In the genomic region with DNA sequence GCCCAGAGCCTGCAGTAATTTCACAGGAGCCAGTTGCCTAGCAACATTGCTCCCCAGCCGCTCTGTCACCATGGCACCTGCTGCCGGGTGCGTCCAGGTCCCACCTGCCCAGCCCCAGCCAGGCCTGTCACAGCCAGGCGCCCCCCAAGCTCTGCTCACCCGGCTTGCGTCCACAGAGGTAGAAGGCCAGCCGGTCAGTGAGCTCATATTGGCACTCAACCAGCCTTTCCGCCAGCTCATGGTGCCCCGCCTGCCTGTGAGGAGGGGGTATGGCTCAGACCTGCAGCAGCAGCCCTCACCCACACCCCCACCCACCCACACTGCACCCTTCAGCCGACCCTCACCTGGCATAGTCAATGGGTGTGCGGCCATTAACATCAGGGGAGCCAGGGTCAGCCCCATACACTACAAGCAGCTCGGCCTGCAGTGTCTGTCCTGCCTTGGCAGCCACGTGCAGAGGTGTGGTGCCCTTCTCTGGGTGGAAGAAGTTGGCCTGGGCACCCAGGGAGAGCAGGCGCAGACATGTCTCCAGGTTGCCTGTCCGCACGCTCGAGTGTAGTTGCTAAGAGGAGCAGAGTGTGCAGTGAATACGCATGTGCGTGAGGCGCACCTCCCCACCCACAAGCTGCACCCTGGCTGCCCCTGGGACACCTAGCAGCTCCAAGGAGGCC, we compare ENCODE assay signal across 15 cellular contexts. TPM values are rescaled to one million over a fixed set of nuclear protein-coding genes. Genes with fewer than 3 reads are reported as not detected.
A peak's percentile ranks its signal among the peaks of the same experiment; 100 is the strongest.
DNase-seq lines count a peak whose midpoint lies in the region; ATAC-seq, FAIRE-seq and TF ChIP-seq lines count a peak whose summit lies in the region.
"Had no signal": no experiment of that assay in that cellular context is flagged by ENCODE, and none has a peak within 500 bp of the region (broad histone marks: within the 10 kb centered on the region; RNA-seq: fewer than 3 reads in every experiment).

No MANE protein-coding gene starts in this region.

- intact Hi-C loops in right cardiac atrium (cut with DNase I) (no loop called here), left ventricle myocardium superior (cut with micrococcal nuclease) (no loop called here), vagina (cut with DNase I) (loop anchor here (5.0 to 10.0 kb wide), 2 partner anchors 36 to 353 kb away; a partner anchor contains a TSS)

- no peak overlapping the region for H3K14ac ChIP-seq in H1 (ENCODE audit: insufficient read length)

- peaks cover 3 to 21% of the 10 kb centered on the region in 2 experiments for H4K20me1 ChIP-seq in H1 (replicated peaks in 1 of 2; ENCODE audit: control insufficient read depth in 1 of 2, insufficient read depth in 2 of 2, low read length in 2 of 2)

- peaks cover 0 to 2% of the 10 kb centered on the region in 2 donors for H3K27me3 Mint-ChIP-seq in CD8-positive, alpha-beta memory T cell
- H3K27me3 Mint-ChIP-seq: T-cell had no signal

- H3K56ac ChIP-seq in H1 (replicated peaks; ENCODE audit: insufficient read length, low read depth, low read length): no peak overlapping the region

- H4K5ac ChIP-seq in H1 (ENCODE audit: insufficient read length, low read depth, low read length): no peak overlapping the region

- no peak overlapping the region for H4K91ac ChIP-seq in H1 (replicated peaks; ENCODE audit: insufficient read length, low read length)

- TF ChIP-seq CTCF in H1 (IDR thresholded peaks at IDR 0.05; ENCODE audit: control extremely low read depth in 1 of 3, insufficient read depth in 1 of 3, low read depth in 1 of 3, low read length in 3 of 3) (no peak), vagina (IDR thresholded peaks at IDR 0.05) (no peak)

- no peak overlapping the region for H3K23ac ChIP-seq in H1 (ENCODE audit: insufficient read length)

- CTCF ChIA-PET in H1 (lab: Charles Lee; ENCODE audit: partially characterized antibody): interaction anchor here (1.0 to 15.3 kb wide), 12 partner anchors 10 to 512 kb away, joined by 3 to 193 read pairs (median 5); a partner anchor contains a TSS
- CTCF ChIA-PET in CD8-positive, alpha-beta memory T cell (lab: Charles Lee): interaction anchor here (1.0 to 26.2 kb wide), 9 partner anchors 12 to 349 kb away, joined by 3 to 436 read pairs (median 7); a partner anchor contains a TSS

- no peaks in the 10 kb centered on the region for H3K9me3 Mint-ChIP-seq in CD8-positive, alpha-beta memory T cell
- H3K9me3 Mint-ChIP-seq: nephron, T-cell had no signal

- ATAC-seq in right cardiac atrium (no peak), left ventricle myocardium superior (no peak)
- ATAC-seq: gastrocnemius medialis, left colon, T-cell had no signal

- H3K79me2 ChIP-seq in H1 (ENCODE audit: control insufficient read depth in 1 of 2, insufficient read depth in 2 of 2, low read length in 2 of 2): peaks cover 0 to 20% of the 10 kb centered on the region in 2 experiments; a peak in 2 of 4 replicates

- no peak for TF ChIP-seq POLR2A in H1 (IDR thresholded peaks at IDR 0.05; ENCODE audit: control extremely low read depth in 1 of 2, low read depth in 2 of 2, low read length in 2 of 2)
- no peak for TF ChIP-seq POLR2A in vagina (IDR thresholded peaks at IDR 0.05)
- no peak for TF ChIP-seq POLR2A in erythroblast (IDR thresholded peaks at IDR 0.05; ENCODE audit: low read length)

- no peaks in the 10 kb centered on the region for H3K23me2 ChIP-seq in H1 (ENCODE audit: low read depth, low read length)

- 0 out of 2 replicates have a peak overlapping the region, but pooled peaks have one; percentile 16 for H2BK5ac ChIP-seq in H1 (ENCODE audit: low read depth, low read length)

- POLR2A ChIA-PET in H1 (lab: Charles Lee; ENCODE audit: partially characterized antibody): interaction anchor here (1.2 to 5.1 kb wide), 3 partner anchors 8 to 14 kb away, joined by 3 to 19 read pairs (median 4); a partner anchor contains a TSS
- POLR2A ChIA-PET in CD8-positive, alpha-beta memory T cell (lab: Charles Lee): interaction anchor here (1.2 to 2.5 kb wide), 2 partner anchors 10 to 35 kb away, joined by 6 to 10 read pairs; no protein-coding TSS in a partner anchor

- DNase-seq in right cardiac atrium (peak in 2 of 3 donors; percentile 53 to 58), left ventricle myocardium superior (no peak), H1 (ENCODE audit: low read depth in 1 of 2, low spot score in 2 of 2) (no peak), vagina (ENCODE audit: extremely low spot score in 2 of 2) (no peak), erythroblast (lab: John Stamatoyannopoulos, UW) (no peak)
- DNase-seq in CD8-positive, alpha-beta memory T cell: no peak
- DNase-seq: activated CD4-positive, alpha-beta T cell treated with anti-CD3 and anti-CD28 coated beads, Interleukin-2, amount 50 U/mL, for 48 hours; activated naive CD4-positive, alpha-beta T cell treated with anti-CD3 and anti-CD28 coated beads, Interleukin-2, amount 50 U/mL, for 16 hours; NCI-H1092 treated with DMSO at 0.1 percent for 48 hours; stimulated activated CD8-positive, alpha-beta memory T cell treated with anti-CD3 and anti-CD28 coated beads, Interleukin-4, amount 100 ng/mL, for 48 hours; T-cell had no signal

- H3K36me3 ChIP-seq in H1 (ENCODE audit: control insufficient read depth in 2 of 4, insufficient read depth in 4 of 4, low read length in 3 of 4) (peaks cover 4 to 15% (median 8%) of the 10 kb centered on the region in 4 experiments; a peak in 6 of 8 replicates), vagina (peaks cover 0 to 11% of the 10 kb centered on the region in 2 donors)
- H3K36me3 ChIP-seq in CD8-positive, alpha-beta memory T cell (ENCODE audit: insufficient read depth, low read length): peaks cover 3% of the 10 kb centered on the region

- H2AFZ ChIP-seq in H1 (ENCODE audit: low read length): no peak overlapping the region

- no peak for TF ChIP-seq RAD21 in H1 (IDR thresholded peaks at IDR 0.05 in 1 of 2, conservative IDR thresholded peaks at IDR 0.05 in 1 of 2; ENCODE audit: low read depth in 2 of 2, low read length in 2 of 2)

- no peak for TF ChIP-seq EP300 in H1 (IDR thresholded peaks at IDR 0.05; ENCODE audit: borderline replicate concordance in 1 of 2, low read depth in 2 of 2, low read length in 2 of 2)

- peaks cover 12% of the 10 kb centered on the region for H3K79me1 ChIP-seq in H1 (ENCODE audit: low read depth, low read length)

- H3K36me3 Mint-ChIP-seq in CD8-positive, alpha-beta memory T cell: peaks cover 0 to 56% (median 4%) of the 10 kb centered on the region in 3 donors

- no peak overlapping the region for H2BK12ac ChIP-seq in H1 (ENCODE audit: low read depth, low read length)

- H3K9me3 ChIP-seq in right cardiac atrium (ENCODE audit: control insufficient read depth, low read length) (no peaks in the 10 kb centered on the region), H1 (ENCODE audit: insufficient read depth in 2 of 2, low read depth in 1 of 2, low read length in 1 of 2) (no peaks in the 10 kb centered on the region), vagina (no peaks in the 10 kb centered on the region)
- no peaks in the 10 kb centered on the region for H3K9me3 ChIP-seq in CD8-positive, alpha-beta memory T cell (ENCODE audit: low read length)
- H3K9me3 ChIP-seq: gastrocnemius medialis had no signal

- H2AK5ac ChIP-seq in H1 (ENCODE audit: low read depth, low read length): no peak overlapping the region

- 89% methylated on average over 20 of the region's 20 CpGs for WGBS in right cardiac atrium
- WGBS in H1 (ENCODE audit: extremely low coverage in 1 of 2, insufficient coverage in 1 of 2, insufficient read length in 1 of 2, insufficient replicate concordance in 2 of 2, low coverage in 1 of 2, low lambda C conversion rate in 2 of 2, missing lambda C conversion rate in 1 of 2), 2 experiments: 95% methylated on average over 18 of the region's 20 CpGs; no CpG with 5 or more reads in 1 of the 2 experiments

- H3K18ac ChIP-seq in H1 (ENCODE audit: extremely low read depth, low read length): no peak overlapping the region

- H3K4me2 ChIP-seq in H1 (ENCODE audit: insufficient read depth in 1 of 2, low read depth in 2 of 2, low read length in 2 of 2): no peak overlapping the region

- H3K27me3 ChIP-seq in right cardiac atrium (ENCODE audit: control insufficient read depth, insufficient read depth) (no peaks in the 10 kb centered on the region), H1 (replicated peaks in 1 of 4; ENCODE audit: control insufficient read depth in 3 of 4, extremely low read depth in 1 of 4, insufficient read depth in 3 of 4, low read length in 3 of 4) (no peaks in the 10 kb centered on the region), vagina (no peaks in the 10 kb centered on the region)
- H3K27me3 ChIP-seq in CD8-positive, alpha-beta memory T cell (ENCODE audit: insufficient read depth, low read length, poor library complexity, severe bottlenecking): no peaks in the 10 kb centered on the region
- H3K27me3 ChIP-seq: gastrocnemius medialis had no signal

- no peak overlapping the region for H3K27ac ChIP-seq in right cardiac atrium (ENCODE audit: low read length)
- no peak overlapping the region for H3K27ac ChIP-seq in H1 (ENCODE audit: low read depth, low read length)
- H3K27ac ChIP-seq in vagina: peak overlapping the region; percentile 19
- no peak overlapping the region for H3K27ac ChIP-seq in CD8-positive, alpha-beta memory T cell (ENCODE audit: low read depth, low read length)
- H3K27ac ChIP-seq: coronary artery had no signal

- no peak overlapping the region for H2BK20ac ChIP-seq in H1 (ENCODE audit: low read length)

- peaks cover 31 to 39% (median 33%) of the 10 kb centered on the region in 3 donors for H3K4me1 Mint-ChIP-seq in CD8-positive, alpha-beta memory T cell

- no peak for FAIRE-seq in H1 (lab: Jason Lieb, UNC)

- no peak overlapping the region for H3K27ac Mint-ChIP-seq in CD8-positive, alpha-beta memory T cell
- H3K27ac Mint-ChIP-seq: nephron had no signal

- H3K4me1 ChIP-seq in right cardiac atrium (ENCODE audit: control insufficient read depth, insufficient read depth, low read length) (peaks cover 11% of the 10 kb centered on the region), H1 (replicated peaks in 1 of 4; ENCODE audit: control insufficient read depth in 3 of 4, insufficient read depth in 4 of 4, low read length in 3 of 4) (peaks cover 7 to 16% (median 11%) of the 10 kb centered on the region in 4 experiments; a peak in 6 of 7 replicates), vagina (peaks cover 64% of the 10 kb centered on the region)
- H3K4me1 ChIP-seq in CD8-positive, alpha-beta memory T cell (ENCODE audit: insufficient read depth, low read length): peaks cover 33% of the 10 kb centered on the region

- no peak overlapping the region for H3K4me3 ChIP-seq in right cardiac atrium (ENCODE audit: low read length)
- H3K4me3 ChIP-seq in H1 (ENCODE audit: extremely low read depth in 1 of 4, insufficient read depth in 2 of 4, low read depth in 3 of 4, low read length in 4 of 4): no peak overlapping the region
- no peak overlapping the region for H3K4me3 ChIP-seq in vagina
- H3K4me3 ChIP-seq in CD8-positive, alpha-beta memory T cell (ENCODE audit: low read length): no peak overlapping the region
- H3K4me3 ChIP-seq: coronary artery, gastrocnemius medialis had no signal

- H4K8ac ChIP-seq in H1 (ENCODE audit: extremely low read depth, insufficient read depth, low read length): no peak overlapping the region

- no peak overlapping the region for H2BK15ac ChIP-seq in H1 (ENCODE audit: low read length)

- no peak overlapping the region for H3K4me3 Mint-ChIP-seq in CD8-positive, alpha-beta memory T cell
- H3K4me3 Mint-ChIP-seq: nephron, T-cell had no signal

- H3K4ac ChIP-seq in H1 (replicated peaks; ENCODE audit: insufficient read length, low read depth, low read length): no peak overlapping the region

- no peak overlapping the region for H2BK120ac ChIP-seq in H1 (replicated peaks; ENCODE audit: low read depth, low read length)

- H3K9ac ChIP-seq in H1 (replicated peaks in 1 of 4; ENCODE audit: extremely low read depth in 1 of 4, low read depth in 3 of 4, low read length in 3 of 4): no peak overlapping the region

RNA-seq across cellular contexts. Expression of a gene that starts 7.7 kb away (rescaled TPM):
- total RNA-seq in right cardiac atrium (10 to 100 TPM; 31.4 to 37.8 (median 34.8) TPM), left ventricle myocardium superior (31.5 TPM), vagina (39.8 TPM)
- polyA plus RNA-seq in right cardiac atrium (25.5 TPM), H1 (2011; rRNA removed) (63.0 and 80.7 TPM in 2 replicates)
- total RNA-seq in H1 (2021; fragmentation: NEBNext Ultra II Directional; extraction: Animal tissue kit (Norgen Biotek cat#: 25700)): 60.6 and 62.4 TPM in 2 replicates
- 43.3 TPM for polyA plus RNA-seq in H1 (2011; cell fraction: cytosol; rRNA removed)
- 93.3 TPM for polyA plus RNA-seq in H1 (2011; cell fraction: nucleus; rRNA removed)
- polyA plus RNA-seq in H1 (2012, experiment 1 of 2): 36.7 to 55.7 TPM (median 48.9 TPM) in 4 replicates
- polyA plus RNA-seq in H1 (2012, experiment 2 of 2): 54.3 TPM
- polyA plus RNA-seq in H1 (2013, experiment 1 of 2): 45.0 TPM
- 45.5 TPM for polyA plus RNA-seq in H1 (2013, experiment 2 of 2)
- polyA minus RNA-seq in H1 (2011; rRNA and poly(A)+ RNA removed): 45.9 and 62.5 TPM in 2 replicates
- polyA minus RNA-seq in H1 (2011; cell fraction: cytosol; rRNA and poly(A)+ RNA removed): 42.9 TPM
- 55.6 TPM for polyA minus RNA-seq in H1 (2011; cell fraction: nucleus; rRNA and poly(A)+ RNA removed)
- total RNA-seq in CD8-positive, alpha-beta memory T cell: 10 to 100 TPM; 69.7 to 69.8 TPM
- 25.7 TPM for polyA plus RNA-seq in CD8-positive, alpha-beta memory T cell

RNA-seq across cellular contexts. Expression of a gene that starts 11.2 kb away (rescaled TPM):
- total RNA-seq in right cardiac atrium (10 to 100 TPM in 1 of 4 donors, 1 to 10 TPM in 3; 5.4 to 11.0 (median 7.4) TPM), left ventricle myocardium superior (8.3 TPM), vagina (7.9 TPM)
- polyA plus RNA-seq in right cardiac atrium (5.0 TPM), H1 (2011; rRNA removed) (16.4 and 30.3 TPM in 2 replicates)
- total RNA-seq in H1 (2021; fragmentation: NEBNext Ultra II Directional; extraction: Animal tissue kit (Norgen Biotek cat#: 25700)): 41.0 and 48.5 TPM in 2 replicates
- polyA plus RNA-seq in H1 (2011; cell fraction: cytosol; rRNA removed): 17.6 TPM
- polyA plus RNA-seq in H1 (2011; cell fraction: nucleus; rRNA removed): 167 TPM
- 25.6 to 40.3 TPM (median 33.5 TPM) in 4 replicates for polyA plus RNA-seq in H1 (2012, experiment 1 of 2)
- 22.3 TPM for polyA plus RNA-seq in H1 (2012, experiment 2 of 2)
- polyA plus RNA-seq in H1 (2013, experiment 1 of 2): 21.9 TPM
- 20.2 TPM for polyA plus RNA-seq in H1 (2013, experiment 2 of 2)
- polyA minus RNA-seq in H1 (2011; rRNA and poly(A)+ RNA removed): 7.7 and 13.1 TPM in 2 replicates
- 22.4 TPM for polyA minus RNA-seq in H1 (2011; cell fraction: cytosol; rRNA and poly(A)+ RNA removed)
- polyA minus RNA-seq in H1 (2011; cell fraction: nucleus; rRNA and poly(A)+ RNA removed): 33.4 TPM
- total RNA-seq in CD8-positive, alpha-beta memory T cell: 10 to 100 TPM; 20.8 to 21.8 TPM
- 0.35 TPM for polyA plus RNA-seq in CD8-positive, alpha-beta memory T cell

RNA-seq across cellular contexts. Expression of a gene that starts 13.2 kb away (rescaled TPM):
- 10 to 100 TPM; 30.6 to 45.3 (median 38.3) TPM for total RNA-seq in right cardiac atrium
- 53.0 TPM for polyA plus RNA-seq in right cardiac atrium
- 40.1 TPM for total RNA-seq in left ventricle myocardium superior
- 21.1 and 22.4 TPM in 2 replicates for total RNA-seq in H1 (2021; fragmentation: NEBNext Ultra II Directional; extraction: Animal tissue kit (Norgen Biotek cat#: 25700))
- 35.7 and 42.6 TPM in 2 replicates for polyA plus RNA-seq in H1 (2011; rRNA removed)
- 33.3 TPM for polyA plus RNA-seq in H1 (2011; cell fraction: cytosol; rRNA removed)
- polyA plus RNA-seq in H1 (2011; cell fraction: nucleus; rRNA removed): 97.5 TPM
- 13.5 to 25.6 TPM (median 22.3 TPM) in 4 replicates for polyA plus RNA-seq in H1 (2012, experiment 1 of 2)
- 20.0 TPM for polyA plus RNA-seq in H1 (2012, experiment 2 of 2)
- 26.9 TPM for polyA plus RNA-seq in H1 (2013, experiment 1 of 2)
- polyA plus RNA-seq in H1 (2013, experiment 2 of 2): 24.1 TPM
- polyA minus RNA-seq in H1 (2011; rRNA and poly(A)+ RNA removed): 6.4 and 7.7 TPM in 2 replicates
- 15.0 TPM for polyA minus RNA-seq in H1 (2011; cell fraction: cytosol; rRNA and poly(A)+ RNA removed)
- 31.3 TPM for polyA minus RNA-seq in H1 (2011; cell fraction: nucleus; rRNA and poly(A)+ RNA removed)
- total RNA-seq in vagina: 61.1 TPM
- total RNA-seq in CD8-positive, alpha-beta memory T cell: 10 to 100 TPM; 71.3 to 75.5 TPM
- 33.1 TPM for polyA plus RNA-seq in CD8-positive, alpha-beta memory T cell

RNA-seq across cellular contexts. Expression of a gene that starts 14.9 kb away (rescaled TPM):
- total RNA-seq in right cardiac atrium (1 to 10 TPM; 6.6 to 7.5 (median 7.3) TPM), left ventricle myocardium superior (6.4 TPM), vagina (13.3 TPM)
- polyA plus RNA-seq in right cardiac atrium (5.2 TPM), H1 (2011; rRNA removed) (0.88 and 1.2 TPM in 2 replicates)
- total RNA-seq in H1 (2021; fragmentation: NEBNext Ultra II Directional; extraction: Animal tissue kit (Norgen Biotek cat#: 25700)): 1.6 and 1.7 TPM in 2 replicates
- 1.2 TPM for polyA plus RNA-seq in H1 (2011; cell fraction: cytosol; rRNA removed)
- polyA plus RNA-seq in H1 (2011; cell fraction: nucleus; rRNA removed): 1.6 TPM
- polyA plus RNA-seq in H1 (2012, experiment 1 of 2): 1.3 to 1.6 TPM (median 1.5 TPM) in 4 replicates
- polyA plus RNA-seq in H1 (2012, experiment 2 of 2): 1.9 TPM
- polyA plus RNA-seq in H1 (2013, experiment 1 of 2): 1.3 TPM
- polyA plus RNA-seq in H1 (2013, experiment 2 of 2): 1.3 TPM
- polyA minus RNA-seq in H1 (2011; rRNA and poly(A)+ RNA removed): 1.8 and 2.1 TPM in 2 replicates
- polyA minus RNA-seq in H1 (2011; cell fraction: cytosol; rRNA and poly(A)+ RNA removed): 1.4 TPM
- 3.0 TPM for polyA minus RNA-seq in H1 (2011; cell fraction: nucleus; rRNA and poly(A)+ RNA removed)
- total RNA-seq in CD8-positive, alpha-beta memory T cell: 10 to 100 TPM; 18.3 to 19.3 TPM
- polyA plus RNA-seq in CD8-positive, alpha-beta memory T cell: 22.6 TPM

RNA-seq across cellular contexts. Expression of a gene that starts 41.0 kb away (rescaled TPM):
- total RNA-seq in right cardiac atrium (100 to 1,000 TPM in 3 of 4 donors, 10 to 100 TPM in 1; 93.5 to 148 (median 113) TPM), left ventricle myocardium superior (104 TPM), vagina (23.6 TPM)
- polyA plus RNA-seq in right cardiac atrium (98.5 TPM), H1 (2011; rRNA removed) (8.6 and 13.3 TPM in 2 replicates)
- total RNA-seq in H1 (2021; fragmentation: NEBNext Ultra II Directional; extraction: Animal tissue kit (Norgen Biotek cat#: 25700)): 2.1 and 2.5 TPM in 2 replicates
- polyA plus RNA-seq in H1 (2011; cell fraction: cytosol; rRNA removed): 10.9 TPM
- 106 TPM for polyA plus RNA-seq in H1 (2011; cell fraction: nucleus; rRNA removed)
- 3.1 to 6.2 TPM (median 5.5 TPM) in 4 replicates for polyA plus RNA-seq in H1 (2012, experiment 1 of 2)
- 3.1 TPM for polyA plus RNA-seq in H1 (2012, experiment 2 of 2)
- 3.6 TPM for polyA plus RNA-seq in H1 (2013, experiment 1 of 2)
- polyA plus RNA-seq in H1 (2013, experiment 2 of 2): 3.3 TPM
- polyA minus RNA-seq in H1 (2011; rRNA and poly(A)+ RNA removed): 7.3 and 10.4 TPM in 2 replicates
- 3.2 TPM for polyA minus RNA-seq in H1 (2011; cell fraction: cytosol; rRNA and poly(A)+ RNA removed)
- polyA minus RNA-seq in H1 (2011; cell fraction: nucleus; rRNA and poly(A)+ RNA removed): 10.5 TPM
- total RNA-seq in CD8-positive, alpha-beta memory T cell: 1 to 10 TPM; 2.5 to 2.9 TPM
- 0.17 TPM for polyA plus RNA-seq in CD8-positive, alpha-beta memory T cell

Comparison
In these comparisons a context has a peak if more than half of its experiments do, and no peak if none do; other contexts are left out.
1. DNase-seq: peak in right cardiac atrium (2 of 3); none in left ventricle myocardium superior (single experiment), H1 (0 of 2), vagina (0 of 2), CD8-positive, alpha-beta memory T cell (0 of 5) and erythroblast (0 of 2).